Comparison of ENCODE assay signal across 1 cellular context in the genomic region with DNA sequence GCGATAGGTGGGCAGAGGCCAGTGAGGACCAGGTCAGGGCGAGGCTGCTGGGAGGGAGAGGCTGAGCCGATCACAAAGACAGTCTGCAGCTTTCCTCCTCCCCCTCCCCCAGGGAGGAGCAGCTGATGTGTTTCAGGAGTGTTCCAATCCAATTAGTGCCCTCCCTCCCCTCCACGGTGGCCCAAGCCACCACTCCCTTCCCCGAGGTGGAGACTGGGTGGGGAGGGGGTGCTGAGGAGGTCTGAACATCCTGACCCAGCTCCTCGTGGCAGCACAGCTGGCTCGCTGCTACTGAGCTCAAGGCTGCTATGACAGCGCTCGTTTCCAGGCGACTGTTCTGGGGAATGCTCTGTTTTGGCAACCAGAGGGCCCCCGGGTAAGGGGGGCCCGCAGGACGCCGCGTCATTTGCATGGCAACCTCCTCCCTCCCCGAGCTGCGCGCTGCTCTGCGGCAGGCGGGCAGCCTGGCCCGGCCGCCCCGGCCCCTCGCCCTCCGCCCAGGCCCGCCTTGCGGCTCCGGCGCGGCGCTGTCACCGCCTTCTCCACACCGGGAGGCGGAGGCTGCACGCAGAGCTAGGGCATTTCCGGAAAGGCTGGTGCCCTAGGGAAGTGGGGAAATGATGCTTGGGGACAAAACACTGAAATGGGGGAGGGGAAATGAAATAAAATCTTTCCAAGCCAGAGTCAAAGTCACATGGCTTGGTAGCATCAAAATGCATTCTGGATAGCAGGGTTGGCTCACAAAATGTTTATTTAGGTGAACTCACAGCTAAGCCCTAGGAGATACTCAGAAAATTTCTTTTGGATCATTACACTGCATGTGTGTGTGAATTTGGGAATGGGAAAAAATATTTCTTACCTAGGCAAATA.
TF ChIP-seq lines count a peak whose summit lies in the region.

No MANE protein-coding gene starts in this region.

TF ChIP-seq in K562, 482 proteins besides CTCF, POLR2A, EP300 and RAD21 (continued from another document and continues in another):
- TF ChIP-seq, protein P1, sequence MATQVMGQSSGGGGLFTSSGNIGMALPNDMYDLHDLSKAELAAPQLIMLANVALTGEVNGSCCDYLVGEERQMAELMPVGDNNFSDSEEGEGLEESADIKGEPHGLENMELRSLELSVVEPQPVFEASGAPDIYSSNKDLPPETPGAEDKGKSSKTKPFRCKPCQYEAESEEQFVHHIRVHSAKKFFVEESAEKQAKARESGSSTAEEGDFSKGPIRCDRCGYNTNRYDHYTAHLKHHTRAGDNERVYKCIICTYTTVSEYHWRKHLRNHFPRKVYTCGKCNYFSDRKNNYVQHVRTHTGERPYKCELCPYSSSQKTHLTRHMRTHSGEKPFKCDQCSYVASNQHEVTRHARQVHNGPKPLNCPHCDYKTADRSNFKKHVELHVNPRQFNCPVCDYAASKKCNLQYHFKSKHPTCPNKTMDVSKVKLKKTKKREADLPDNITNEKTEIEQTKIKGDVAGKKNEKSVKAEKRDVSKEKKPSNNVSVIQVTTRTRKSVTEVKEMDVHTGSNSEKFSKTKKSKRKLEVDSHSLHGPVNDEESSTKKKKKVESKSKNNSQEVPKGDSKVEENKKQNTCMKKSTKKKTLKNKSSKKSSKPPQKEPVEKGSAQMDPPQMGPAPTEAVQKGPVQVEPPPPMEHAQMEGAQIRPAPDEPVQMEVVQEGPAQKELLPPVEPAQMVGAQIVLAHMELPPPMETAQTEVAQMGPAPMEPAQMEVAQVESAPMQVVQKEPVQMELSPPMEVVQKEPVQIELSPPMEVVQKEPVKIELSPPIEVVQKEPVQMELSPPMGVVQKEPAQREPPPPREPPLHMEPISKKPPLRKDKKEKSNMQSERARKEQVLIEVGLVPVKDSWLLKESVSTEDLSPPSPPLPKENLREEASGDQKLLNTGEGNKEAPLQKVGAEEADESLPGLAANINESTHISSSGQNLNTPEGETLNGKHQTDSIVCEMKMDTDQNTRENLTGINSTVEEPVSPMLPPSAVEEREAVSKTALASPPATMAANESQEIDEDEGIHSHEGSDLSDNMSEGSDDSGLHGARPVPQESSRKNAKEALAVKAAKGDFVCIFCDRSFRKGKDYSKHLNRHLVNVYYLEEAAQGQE (CRISPR knock-in tag; IDR thresholded peaks at IDR 0.05; ENCODE audit: low read depth), result peak; percentile 68; the same call in 1 of the 2 replicates
- TF ChIP-seq CBFA2T2 (conservative IDR thresholded peaks at IDR 0.05) (no peak), CREM (IDR thresholded peaks at IDR 0.05; ENCODE audit: low read depth) (peak; percentile 54; the same call in 1 of the 2 replicates), GABPB1 (CRISPR knock-in tag; IDR thresholded peaks at IDR 0.05) (0 out of 2 replicates have a peak, but pooled peaks have one; percentile 31), GATAD2B (IDR thresholded peaks at IDR 0.05; ENCODE audit: borderline replicate concordance) (peak; percentile 82), NR1H2 (CRISPR knock-in tag; IDR thresholded peaks at IDR 0.05) (no peak), HDAC8 (tag; IDR thresholded peaks at IDR 0.05) (peak; percentile 84; the same call in 1 of the 2 replicates), ASH1L (IDR thresholded peaks at IDR 0.05; ENCODE audit: borderline replicate concordance, low read depth, partially characterized antibody) (peak; percentile 52), CCNT2 (IDR thresholded peaks at IDR 0.05; ENCODE audit: borderline replicate concordance, extremely low read depth, insufficient read length, low read depth, low read length) (peak; percentile 96), RB1 (IDR thresholded peaks at IDR 0.05; ENCODE audit: low read depth) (peak; percentile 83), SMARCA4 (IDR thresholded peaks at IDR 0.05) (no peak), CXXC5 (CRISPR knock-in tag; IDR thresholded peaks at IDR 0.05) (peak; percentile 87), NR4A1 (CRISPR knock-in tag; IDR thresholded peaks at IDR 0.05) (no peak; the same call in 1 of the 2 replicates), NR4A1 (tag; IDR thresholded peaks at IDR 0.05) (no peak; the same call in 1 of the 2 replicates)
- TF ChIP-seq, protein P2, sequence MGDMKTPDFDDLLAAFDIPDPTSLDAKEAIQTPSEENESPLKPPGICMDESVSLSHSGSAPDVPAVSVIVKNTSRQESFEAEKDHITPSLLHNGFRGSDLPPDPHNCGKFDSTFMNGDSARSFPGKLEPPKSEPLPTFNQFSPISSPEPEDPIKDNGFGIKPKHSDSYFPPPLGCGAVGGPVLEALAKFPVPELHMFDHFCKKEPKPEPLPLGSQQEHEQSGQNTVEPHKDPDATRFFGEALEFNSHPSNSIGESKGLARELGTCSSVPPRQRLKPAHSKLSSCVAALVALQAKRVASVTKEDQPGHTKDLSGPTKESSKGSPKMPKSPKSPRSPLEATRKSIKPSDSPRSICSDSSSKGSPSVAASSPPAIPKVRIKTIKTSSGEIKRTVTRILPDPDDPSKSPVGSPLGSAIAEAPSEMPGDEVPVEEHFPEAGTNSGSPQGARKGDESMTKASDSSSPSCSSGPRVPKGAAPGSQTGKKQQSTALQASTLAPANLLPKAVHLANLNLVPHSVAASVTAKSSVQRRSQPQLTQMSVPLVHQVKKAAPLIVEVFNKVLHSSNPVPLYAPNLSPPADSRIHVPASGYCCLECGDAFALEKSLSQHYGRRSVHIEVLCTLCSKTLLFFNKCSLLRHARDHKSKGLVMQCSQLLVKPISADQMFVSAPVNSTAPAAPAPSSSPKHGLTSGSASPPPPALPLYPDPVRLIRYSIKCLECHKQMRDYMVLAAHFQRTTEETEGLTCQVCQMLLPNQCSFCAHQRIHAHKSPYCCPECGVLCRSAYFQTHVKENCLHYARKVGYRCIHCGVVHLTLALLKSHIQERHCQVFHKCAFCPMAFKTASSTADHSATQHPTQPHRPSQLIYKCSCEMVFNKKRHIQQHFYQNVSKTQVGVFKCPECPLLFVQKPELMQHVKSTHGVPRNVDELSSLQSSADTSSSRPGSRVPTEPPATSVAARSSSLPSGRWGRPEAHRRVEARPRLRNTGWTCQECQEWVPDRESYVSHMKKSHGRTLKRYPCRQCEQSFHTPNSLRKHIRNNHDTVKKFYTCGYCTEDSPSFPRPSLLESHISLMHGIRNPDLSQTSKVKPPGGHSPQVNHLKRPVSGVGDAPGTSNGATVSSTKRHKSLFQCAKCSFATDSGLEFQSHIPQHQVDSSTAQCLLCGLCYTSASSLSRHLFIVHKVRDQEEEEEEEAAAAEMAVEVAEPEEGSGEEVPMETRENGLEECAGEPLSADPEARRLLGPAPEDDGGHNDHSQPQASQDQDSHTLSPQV (IDR thresholded peaks at IDR 0.05), result peak; percentile 72
- TF ChIP-seq, protein P3, sequence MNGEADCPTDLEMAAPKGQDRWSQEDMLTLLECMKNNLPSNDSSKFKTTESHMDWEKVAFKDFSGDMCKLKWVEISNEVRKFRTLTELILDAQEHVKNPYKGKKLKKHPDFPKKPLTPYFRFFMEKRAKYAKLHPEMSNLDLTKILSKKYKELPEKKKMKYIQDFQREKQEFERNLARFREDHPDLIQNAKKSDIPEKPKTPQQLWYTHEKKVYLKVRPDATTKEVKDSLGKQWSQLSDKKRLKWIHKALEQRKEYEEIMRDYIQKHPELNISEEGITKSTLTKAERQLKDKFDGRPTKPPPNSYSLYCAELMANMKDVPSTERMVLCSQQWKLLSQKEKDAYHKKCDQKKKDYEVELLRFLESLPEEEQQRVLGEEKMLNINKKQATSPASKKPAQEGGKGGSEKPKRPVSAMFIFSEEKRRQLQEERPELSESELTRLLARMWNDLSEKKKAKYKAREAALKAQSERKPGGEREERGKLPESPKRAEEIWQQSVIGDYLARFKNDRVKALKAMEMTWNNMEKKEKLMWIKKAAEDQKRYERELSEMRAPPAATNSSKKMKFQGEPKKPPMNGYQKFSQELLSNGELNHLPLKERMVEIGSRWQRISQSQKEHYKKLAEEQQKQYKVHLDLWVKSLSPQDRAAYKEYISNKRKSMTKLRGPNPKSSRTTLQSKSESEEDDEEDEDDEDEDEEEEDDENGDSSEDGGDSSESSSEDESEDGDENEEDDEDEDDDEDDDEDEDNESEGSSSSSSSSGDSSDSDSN (IDR thresholded peaks at IDR 0.05; ENCODE audit: borderline replicate concordance in 1 of 2, low read depth in 2 of 2, low read length in 2 of 2), result peak; percentile 72 to 91; a peak in 3 of 4 replicates
- TF ChIP-seq, protein P4, sequence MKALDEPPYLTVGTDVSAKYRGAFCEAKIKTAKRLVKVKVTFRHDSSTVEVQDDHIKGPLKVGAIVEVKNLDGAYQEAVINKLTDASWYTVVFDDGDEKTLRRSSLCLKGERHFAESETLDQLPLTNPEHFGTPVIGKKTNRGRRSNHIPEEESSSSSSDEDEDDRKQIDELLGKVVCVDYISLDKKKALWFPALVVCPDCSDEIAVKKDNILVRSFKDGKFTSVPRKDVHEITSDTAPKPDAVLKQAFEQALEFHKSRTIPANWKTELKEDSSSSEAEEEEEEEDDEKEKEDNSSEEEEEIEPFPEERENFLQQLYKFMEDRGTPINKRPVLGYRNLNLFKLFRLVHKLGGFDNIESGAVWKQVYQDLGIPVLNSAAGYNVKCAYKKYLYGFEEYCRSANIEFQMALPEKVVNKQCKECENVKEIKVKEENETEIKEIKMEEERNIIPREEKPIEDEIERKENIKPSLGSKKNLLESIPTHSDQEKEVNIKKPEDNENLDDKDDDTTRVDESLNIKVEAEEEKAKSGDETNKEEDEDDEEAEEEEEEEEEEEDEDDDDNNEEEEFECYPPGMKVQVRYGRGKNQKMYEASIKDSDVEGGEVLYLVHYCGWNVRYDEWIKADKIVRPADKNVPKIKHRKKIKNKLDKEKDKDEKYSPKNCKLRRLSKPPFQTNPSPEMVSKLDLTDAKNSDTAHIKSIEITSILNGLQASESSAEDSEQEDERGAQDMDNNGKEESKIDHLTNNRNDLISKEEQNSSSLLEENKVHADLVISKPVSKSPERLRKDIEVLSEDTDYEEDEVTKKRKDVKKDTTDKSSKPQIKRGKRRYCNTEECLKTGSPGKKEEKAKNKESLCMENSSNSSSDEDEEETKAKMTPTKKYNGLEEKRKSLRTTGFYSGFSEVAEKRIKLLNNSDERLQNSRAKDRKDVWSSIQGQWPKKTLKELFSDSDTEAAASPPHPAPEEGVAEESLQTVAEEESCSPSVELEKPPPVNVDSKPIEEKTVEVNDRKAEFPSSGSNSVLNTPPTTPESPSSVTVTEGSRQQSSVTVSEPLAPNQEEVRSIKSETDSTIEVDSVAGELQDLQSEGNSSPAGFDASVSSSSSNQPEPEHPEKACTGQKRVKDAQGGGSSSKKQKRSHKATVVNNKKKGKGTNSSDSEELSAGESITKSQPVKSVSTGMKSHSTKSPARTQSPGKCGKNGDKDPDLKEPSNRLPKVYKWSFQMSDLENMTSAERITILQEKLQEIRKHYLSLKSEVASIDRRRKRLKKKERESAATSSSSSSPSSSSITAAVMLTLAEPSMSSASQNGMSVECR (CRISPR knock-in tag; IDR thresholded peaks at IDR 0.05), result peak; percentile 21
- TF ChIP-seq, protein P5, sequence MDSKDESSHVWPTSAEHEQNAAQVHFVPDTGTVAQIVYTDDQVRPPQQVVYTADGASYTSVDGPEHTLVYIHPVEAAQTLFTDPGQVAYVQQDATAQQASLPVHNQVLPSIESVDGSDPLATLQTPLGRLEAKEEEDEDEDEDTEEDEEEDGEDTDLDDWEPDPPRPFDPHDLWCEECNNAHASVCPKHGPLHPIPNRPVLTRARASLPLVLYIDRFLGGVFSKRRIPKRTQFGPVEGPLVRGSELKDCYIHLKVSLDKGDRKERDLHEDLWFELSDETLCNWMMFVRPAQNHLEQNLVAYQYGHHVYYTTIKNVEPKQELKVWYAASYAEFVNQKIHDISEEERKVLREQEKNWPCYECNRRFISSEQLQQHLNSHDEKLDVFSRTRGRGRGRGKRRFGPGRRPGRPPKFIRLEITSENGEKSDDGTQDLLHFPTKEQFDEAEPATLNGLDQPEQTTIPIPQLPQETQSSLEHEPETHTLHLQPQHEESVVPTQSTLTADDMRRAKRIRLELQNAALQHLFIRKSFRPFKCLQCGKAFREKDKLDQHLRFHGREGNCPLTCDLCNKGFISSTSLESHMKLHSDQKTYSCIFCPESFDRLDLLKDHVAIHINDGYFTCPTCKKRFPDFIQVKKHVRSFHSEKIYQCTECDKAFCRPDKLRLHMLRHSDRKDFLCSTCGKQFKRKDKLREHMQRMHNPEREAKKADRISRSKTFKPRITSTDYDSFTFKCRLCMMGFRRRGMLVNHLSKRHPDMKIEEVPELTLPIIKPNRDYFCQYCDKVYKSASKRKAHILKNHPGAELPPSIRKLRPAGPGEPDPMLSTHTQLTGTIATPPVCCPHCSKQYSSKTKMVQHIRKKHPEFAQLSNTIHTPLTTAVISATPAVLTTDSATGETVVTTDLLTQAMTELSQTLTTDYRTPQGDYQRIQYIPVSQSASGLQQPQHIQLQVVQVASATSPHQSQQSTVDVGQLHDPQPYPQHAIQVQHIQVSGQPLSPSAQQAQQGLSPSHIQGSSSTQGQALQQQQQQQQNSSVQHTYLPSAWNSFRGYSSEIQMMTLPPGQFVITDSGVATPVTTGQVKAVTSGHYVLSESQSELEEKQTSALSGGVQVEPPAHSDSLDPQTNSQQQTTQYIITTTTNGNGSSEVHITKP (IDR thresholded peaks at IDR 0.05; ENCODE audit: partially characterized antibody), result peak; percentile 85
- TF ChIP-seq, protein P6, sequence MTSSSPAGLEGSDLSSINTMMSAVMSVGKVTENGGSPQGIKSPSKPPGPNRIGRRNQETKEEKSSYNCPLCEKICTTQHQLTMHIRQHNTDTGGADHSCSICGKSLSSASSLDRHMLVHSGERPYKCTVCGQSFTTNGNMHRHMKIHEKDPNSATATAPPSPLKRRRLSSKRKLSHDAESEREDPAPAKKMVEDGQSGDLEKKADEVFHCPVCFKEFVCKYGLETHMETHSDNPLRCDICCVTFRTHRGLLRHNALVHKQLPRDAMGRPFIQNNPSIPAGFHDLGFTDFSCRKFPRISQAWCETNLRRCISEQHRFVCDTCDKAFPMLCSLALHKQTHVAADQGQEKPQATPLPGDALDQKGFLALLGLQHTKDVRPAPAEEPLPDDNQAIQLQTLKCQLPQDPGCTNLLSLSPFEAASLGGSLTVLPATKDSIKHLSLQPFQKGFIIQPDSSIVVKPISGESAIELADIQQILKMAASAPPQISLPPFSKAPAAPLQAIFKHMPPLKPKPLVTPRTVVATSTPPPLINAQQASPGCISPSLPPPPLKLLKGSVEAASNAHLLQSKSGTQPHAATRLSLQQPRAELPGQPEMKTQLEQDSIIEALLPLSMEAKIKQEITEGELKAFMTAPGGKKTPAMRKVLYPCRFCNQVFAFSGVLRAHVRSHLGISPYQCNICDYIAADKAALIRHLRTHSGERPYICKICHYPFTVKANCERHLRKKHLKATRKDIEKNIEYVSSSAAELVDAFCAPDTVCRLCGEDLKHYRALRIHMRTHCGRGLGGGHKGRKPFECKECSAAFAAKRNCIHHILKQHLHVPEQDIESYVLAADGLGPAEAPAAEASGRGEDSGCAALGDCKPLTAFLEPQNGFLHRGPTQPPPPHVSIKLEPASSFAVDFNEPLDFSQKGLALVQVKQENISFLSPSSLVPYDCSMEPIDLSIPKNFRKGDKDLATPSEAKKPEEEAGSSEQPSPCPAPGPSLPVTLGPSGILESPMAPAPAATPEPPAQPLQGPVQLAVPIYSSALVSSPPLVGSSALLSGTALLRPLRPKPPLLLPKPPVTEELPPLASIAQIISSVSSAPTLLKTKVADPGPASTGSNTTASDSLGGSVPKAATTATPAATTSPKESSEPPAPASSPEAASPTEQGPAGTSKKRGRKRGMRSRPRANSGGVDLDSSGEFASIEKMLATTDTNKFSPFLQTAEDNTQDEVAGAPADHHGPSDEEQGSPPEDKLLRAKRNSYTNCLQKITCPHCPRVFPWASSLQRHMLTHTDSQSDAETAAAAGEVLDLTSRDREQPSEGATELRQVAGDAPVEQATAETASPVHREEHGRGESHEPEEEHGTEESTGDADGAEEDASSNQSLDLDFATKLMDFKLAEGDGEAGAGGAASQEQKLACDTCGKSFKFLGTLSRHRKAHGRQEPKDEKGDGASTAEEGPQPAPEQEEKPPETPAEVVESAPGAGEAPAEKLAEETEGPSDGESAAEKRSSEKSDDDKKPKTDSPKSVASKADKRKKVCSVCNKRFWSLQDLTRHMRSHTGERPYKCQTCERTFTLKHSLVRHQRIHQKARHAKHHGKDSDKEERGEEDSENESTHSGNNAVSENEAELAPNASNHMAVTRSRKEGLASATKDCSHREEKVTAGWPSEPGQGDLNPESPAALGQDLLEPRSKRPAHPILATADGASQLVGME (CRISPR knock-in tag; IDR thresholded peaks at IDR 0.05), result 0 out of 2 replicates have a peak, but pooled peaks have one; percentile 44
